ENCODE assay signal across 8 cellular contexts in genomic region chr4:6673660-6674499, GRCh38.
DNase-seq lines count a peak whose midpoint lies in the region; ATAC-seq and TF ChIP-seq lines count a peak whose summit lies in the region.

No MANE protein-coding gene starts in this region.

- peaks cover 5% of the 10 kb centered on the region for H3K9me3 Mint-ChIP-seq in nephron

- peak overlapping the region; percentile 93 to 98 (median 97) for H3K4me3 Mint-ChIP-seq in nephron

- peaks cover 49% of the 10 kb centered on the region for H3K36me3 Mint-ChIP-seq in nephron (ENCODE audit: low read depth)

- H3K4me1 Mint-ChIP-seq in nephron, result peaks cover 40% of the 10 kb centered on the region

- no peaks in the 10 kb centered on the region for H3K27me3 Mint-ChIP-seq in nephron (ENCODE audit: low read depth)

- ATAC-seq in GM21717 (IDR thresholded peaks at IDR 0.05; ENCODE audit: unreplicated experiment), result peak; percentile 69
- ATAC-seq in stimulated activated naive CD8-positive, alpha-beta T cell treated with anti-CD3 and anti-CD28 coated beads, Interleukin-15, Interleukin-2, amounts not matched to agents 100 U/mL and 50 U/mL, for 24 hours, result peak; percentile 77

- in situ Hi-C loops in KBM-7 (cut with MboI; ENCODE audit: low pct_unique_long_range_greater_than_20kb, low sequenced_read_pairs), result no loop called here

- DNase-seq in DMS79 (lab: John Stamatoyannopoulos, UW) (peak; percentile 76), KBM-7 (peak; percentile 87), RKO (ENCODE audit: low spot score) (peak; percentile 98), fibroblast of the conjunctiva (ENCODE audit: low read depth) (peak; percentile 93)
- peak; percentile 89 for DNase-seq in activated T-helper 9 cell treated with anti-CD3 and anti-CD28 coated beads, Interleukin-2, amount 50 U/mL, for 16 hours (ENCODE audit: low read depth)
- peak; percentile 95 for DNase-seq in stimulated activated naive CD8-positive, alpha-beta T cell treated with anti-CD3 and anti-CD28 coated beads, Interleukin-15, Interleukin-2, amounts not matched to agents 100 U/mL and 50 U/mL, for 24 hours

- peak overlapping the region; percentile 96 to 98 (median 97) for H3K27ac Mint-ChIP-seq in nephron

- TF ChIP-seq CTCF in nephron (IDR thresholded peaks at IDR 0.05; ENCODE audit: unreplicated experiment in 3 of 3), result no peak

Comparison
In these comparisons a context has a peak if more than half of its experiments do, and no peak if none do; other contexts are left out.
1. Peak in every context shown above with its lines: DNase-seq and ATAC-seq.